In the genomic region with DNA sequence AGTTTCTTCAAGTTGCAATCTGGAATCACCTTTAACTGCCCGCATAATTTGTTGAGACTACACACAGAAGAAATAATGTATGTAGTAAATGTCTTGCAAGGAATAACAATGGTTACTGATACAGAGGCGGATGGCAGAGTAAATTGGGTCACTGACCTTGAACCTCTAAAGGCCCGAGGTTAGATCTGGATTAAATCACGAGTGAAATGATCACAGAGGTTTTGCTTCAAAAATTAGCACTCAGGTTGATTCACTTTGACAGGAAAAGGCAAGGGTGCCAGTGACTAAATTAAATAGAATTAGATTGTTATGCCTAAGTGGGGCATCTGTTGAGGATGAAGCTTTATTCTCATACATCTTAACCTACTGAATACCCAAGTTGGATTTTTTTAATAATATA, we compare ENCODE assay signal across 9 cellular contexts.
"Had no signal": no experiment of that assay in that cellular context is flagged by ENCODE, and none has a peak within 500 bp of the region (broad histone marks: within the 10 kb centered on the region; RNA-seq: fewer than 3 reads in every experiment).

No MANE protein-coding gene starts in this region.

- H3K36me3 ChIP-seq: HAP-1 had no signal

- H3K36me3 Mint-ChIP-seq: IgD-negative memory B cell had no signal

- H3K9ac ChIP-seq: GM23248 had no signal

- DNase-seq: GM23248, GOT3, H7, HFFc6 had no signal

- ATAC-seq: HCT116, HepG2 had no signal

- H3K4me3 Mint-ChIP-seq: HFFc6, IgD-negative memory B cell had no signal

- H3K4me1 Mint-ChIP-seq: IgD-negative memory B cell had no signal

- H2AFZ ChIP-seq: GM23248 had no signal

- H3K27ac ChIP-seq: GM23248, HL-60 had no signal

- H3K27ac Mint-ChIP-seq: HFFc6, IgD-negative memory B cell had no signal

- H3K9me3 ChIP-seq: HAP-1 had no signal

- H3K4me1 ChIP-seq: HAP-1 had no signal

- H3K27me3 Mint-ChIP-seq: IgD-negative memory B cell had no signal

- H3K4me3 ChIP-seq: GM23248, HAP-1 had no signal
